In the genomic region with DNA sequence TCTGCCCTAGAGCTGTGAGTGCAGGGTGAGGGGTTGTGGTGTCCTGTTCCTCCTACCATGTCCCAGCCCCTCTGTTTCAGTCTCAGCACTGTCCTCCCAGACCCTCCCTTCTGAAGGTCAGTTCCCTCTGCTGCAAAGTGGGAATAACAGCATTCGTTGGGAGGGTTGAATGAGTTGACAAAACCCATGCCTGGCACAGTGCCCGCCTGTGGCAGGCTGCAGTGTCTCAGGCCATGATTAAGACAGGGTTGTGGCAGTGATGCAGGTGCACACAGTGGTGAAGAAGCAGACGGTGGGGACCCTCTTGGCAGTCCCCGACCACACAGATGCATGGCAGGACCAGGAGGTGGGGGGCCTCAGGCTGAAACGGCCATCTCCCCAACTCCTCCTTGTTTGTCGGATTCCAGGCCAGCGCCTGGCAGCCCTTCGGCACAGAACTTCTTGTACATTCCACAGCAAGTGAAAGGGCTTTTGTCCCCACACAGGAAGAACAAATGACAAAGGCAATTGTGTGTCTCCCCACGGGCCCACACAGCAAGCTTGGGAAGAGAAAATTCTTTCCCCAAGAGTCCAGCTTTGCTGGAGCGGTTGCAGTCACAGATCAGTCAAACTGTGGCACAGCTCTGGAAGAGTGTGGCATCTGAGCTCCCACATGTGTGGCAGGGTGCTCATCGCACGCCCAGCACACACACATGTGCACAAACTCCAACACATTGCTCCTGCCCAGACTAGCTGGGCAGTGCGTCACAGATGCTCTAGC, we compare ENCODE assay signal across 8 cellular contexts. TPM values are rescaled to one million over a fixed set of nuclear protein-coding genes. Genes with fewer than 3 reads are reported as not detected.
DNase-seq lines count a peak whose midpoint lies in the region; ATAC-seq, FAIRE-seq and TF ChIP-seq lines count a peak whose summit lies in the region.

No MANE protein-coding gene starts in this region.

- no peak for FAIRE-seq in H1 (lab: Jason Lieb, UNC)

- no peak overlapping the region for H3K14ac ChIP-seq in H1 (ENCODE audit: insufficient read length)

- peak; percentile 9 for ATAC-seq in HG03520 (IDR thresholded peaks at IDR 0.05; ENCODE audit: unreplicated experiment)
- peak; percentile 47 to 75 (median 68) for ATAC-seq in psoas muscle
- no peak for ATAC-seq in HG02884 (IDR thresholded peaks at IDR 0.05; ENCODE audit: unreplicated experiment)

- 86% methylated on average over 13 of the region's 13 CpGs; no CpG with 5 or more reads in 1 of the 2 experiments for WGBS in H1 (ENCODE audit: extremely low coverage in 1 of 2, insufficient coverage in 1 of 2, insufficient read length in 1 of 2, insufficient replicate concordance in 2 of 2, low coverage in 1 of 2, low lambda C conversion rate in 2 of 2, missing lambda C conversion rate in 1 of 2), 2 experiments
- 47 to 63% (median 49%) methylated on average over 13 of the region's 13 CpGs for WGBS in psoas muscle, 3 donors

- no peak for TF ChIP-seq RAD21 in H1 (IDR thresholded peaks at IDR 0.05 in 1 of 2, conservative IDR thresholded peaks at IDR 0.05 in 1 of 2; ENCODE audit: low read depth in 2 of 2, low read length in 2 of 2)

- no peak overlapping the region for H3K4ac ChIP-seq in H1 (replicated peaks; ENCODE audit: insufficient read length, low read depth, low read length)

- H3K56ac ChIP-seq in H1 (replicated peaks; ENCODE audit: insufficient read length, low read depth, low read length), result no peak overlapping the region

- H3K4me3 ChIP-seq in H1 (ENCODE audit: extremely low read depth in 1 of 4, insufficient read depth in 2 of 4, low read depth in 3 of 4, low read length in 4 of 4) (no peak overlapping the region), psoas muscle (no peak overlapping the region)

- CTCF ChIA-PET in H1 (lab: Charles Lee; ENCODE audit: partially characterized antibody), result interaction anchor here (0.6 to 16.2 kb wide), 6 partner anchors 10 to 328 kb away, joined by 3 to 164 read pairs (median 4); no protein-coding TSS in a partner anchor

- H3K79me2 ChIP-seq in H1 (ENCODE audit: control insufficient read depth in 1 of 2, insufficient read depth in 2 of 2, low read length in 2 of 2), result no peaks in the 10 kb centered on the region

- H2AFZ ChIP-seq in H1 (ENCODE audit: low read length), result no peak overlapping the region

- H4K20me1 ChIP-seq in H1 (replicated peaks in 1 of 2; ENCODE audit: control insufficient read depth in 1 of 2, insufficient read depth in 2 of 2, low read length in 2 of 2), result no peaks in the 10 kb centered on the region

- H3K9me3 ChIP-seq in H1 (ENCODE audit: insufficient read depth in 2 of 2, low read depth in 1 of 2, low read length in 1 of 2) (no peaks in the 10 kb centered on the region), psoas muscle (no peaks in the 10 kb centered on the region)

- H3K36me3 ChIP-seq in H1 (ENCODE audit: control insufficient read depth in 2 of 4, insufficient read depth in 4 of 4, low read length in 3 of 4) (no peaks in the 10 kb centered on the region), psoas muscle (ENCODE audit: insufficient read depth in 1 of 2, low read depth in 1 of 2) (no peaks in the 10 kb centered on the region)

- H4K5ac ChIP-seq in H1 (ENCODE audit: insufficient read length, low read depth, low read length), result no peak overlapping the region

- no peaks in the 10 kb centered on the region for H3K23me2 ChIP-seq in H1 (ENCODE audit: low read depth, low read length)

- H3K79me1 ChIP-seq in H1 (ENCODE audit: low read depth, low read length), result no peaks in the 10 kb centered on the region

- H4K8ac ChIP-seq in H1 (ENCODE audit: extremely low read depth, insufficient read depth, low read length), result peak overlapping the region; percentile 31

- peak; percentile 12 for DNase-seq in NCI-H2171 (lab: John Stamatoyannopoulos, UW)
- no peak for DNase-seq in NCI-H2171 treated with DMSO at 0.1 percent for 48 hours (lab: John Stamatoyannopoulos, UW)
- no peak for DNase-seq in H1 (ENCODE audit: low read depth in 1 of 2, low spot score in 2 of 2)
- peak in 1 of 2 donors; percentile 31 for DNase-seq in psoas muscle
- no peak for DNase-seq in HuH-7 (ENCODE audit: low spot score)
- DNase-seq in activated CD8-positive, alpha-beta memory T cell treated with anti-CD3 and anti-CD28 coated beads for 24 hours, result no peak

- POLR2A ChIA-PET in H1 (lab: Charles Lee; ENCODE audit: partially characterized antibody), result no interaction called here

- no peak overlapping the region for H2BK120ac ChIP-seq in H1 (replicated peaks; ENCODE audit: low read depth, low read length)

- H2BK12ac ChIP-seq in H1 (ENCODE audit: low read depth, low read length), result peak overlapping the region; percentile 71

- H2BK20ac ChIP-seq in H1 (ENCODE audit: low read length), result peak overlapping the region; percentile 48; the same call in 1 of the 2 replicates

- H2BK5ac ChIP-seq in H1 (ENCODE audit: low read depth, low read length), result peak overlapping the region; percentile 38; the same call in 1 of the 2 replicates

- no peaks in the 10 kb centered on the region for H3K27me3 ChIP-seq in H1 (replicated peaks in 1 of 4; ENCODE audit: control insufficient read depth in 3 of 4, extremely low read depth in 1 of 4, insufficient read depth in 3 of 4, low read length in 3 of 4)
- H3K27me3 ChIP-seq in psoas muscle (ENCODE audit: insufficient read depth in 3 of 3, low read length in 2 of 3), result no peaks in the 10 kb centered on the region

- TF ChIP-seq CTCF in H1 (IDR thresholded peaks at IDR 0.05; ENCODE audit: control extremely low read depth in 1 of 3, insufficient read depth in 1 of 3, low read depth in 1 of 3, low read length in 3 of 3), result no peak
- TF ChIP-seq CTCF in psoas muscle (IDR thresholded peaks at IDR 0.05), result no peak

- H2BK15ac ChIP-seq in H1 (ENCODE audit: low read length), result peak overlapping the region; percentile 48; the same call in 1 of the 2 replicates

- H3K4me2 ChIP-seq in H1 (ENCODE audit: insufficient read depth in 1 of 2, low read depth in 2 of 2, low read length in 2 of 2), result peak overlapping the region in 1 of 2 experiments; percentile 6; a peak in 1 of 4 replicates

- H2AK5ac ChIP-seq in H1 (ENCODE audit: low read depth, low read length), result no peak overlapping the region

- no peak overlapping the region for H4K91ac ChIP-seq in H1 (replicated peaks; ENCODE audit: insufficient read length, low read length)

- H3K23ac ChIP-seq in H1 (ENCODE audit: insufficient read length), result no peak overlapping the region

- H3K18ac ChIP-seq in H1 (ENCODE audit: extremely low read depth, low read length), result 0 out of 2 replicates have a peak overlapping the region, but pooled peaks have one; percentile 32

- no peak for TF ChIP-seq POLR2A in H1 (IDR thresholded peaks at IDR 0.05; ENCODE audit: control extremely low read depth in 1 of 2, low read depth in 2 of 2, low read length in 2 of 2)

- peaks cover 0 to 13% (median 10%) of the 10 kb centered on the region in 4 experiments; a peak in 6 of 7 replicates for H3K4me1 ChIP-seq in H1 (replicated peaks in 1 of 4; ENCODE audit: control insufficient read depth in 3 of 4, insufficient read depth in 4 of 4, low read length in 3 of 4)
- H3K4me1 ChIP-seq in psoas muscle, result peaks cover 15% of the 10 kb centered on the region

- H3K9ac ChIP-seq in H1 (replicated peaks in 1 of 4; ENCODE audit: extremely low read depth in 1 of 4, low read depth in 3 of 4, low read length in 3 of 4), result no peak overlapping the region

- intact Hi-C loops in psoas muscle (cut with DNase I), result no loop called here

- H3K27ac ChIP-seq in H1 (ENCODE audit: low read depth, low read length) (no peak overlapping the region), psoas muscle (peak overlapping the region; percentile 48)

- TF ChIP-seq EP300 in H1 (IDR thresholded peaks at IDR 0.05; ENCODE audit: borderline replicate concordance in 1 of 2, low read depth in 2 of 2, low read length in 2 of 2), result no peak

TF ChIP-seq in H1, 55 proteins besides CTCF, POLR2A, EP300 and RAD21:
- TF ChIP-seq EZH2 (IDR thresholded peaks at IDR 0.05; ENCODE audit: low read depth, low read length, severe bottlenecking), result no peak
- no peak for TF ChIP-seq TAF7 (optimal IDR thresholded peaks at IDR 0.05; ENCODE audit: borderline replicate concordance, low read depth, low read length)
- no peak for TF ChIP-seq CBX5 (IDR thresholded peaks at IDR 0.05; ENCODE audit: low read depth, low read length)

RNA-seq across cellular contexts. Expression of gene EPCAM, which starts 58.1 kb away (rescaled TPM):
- 212 and 218 TPM in 2 replicates for total RNA-seq in H1 (2021; fragmentation: NEBNext Ultra II Directional; extraction: Animal tissue kit (Norgen Biotek cat#: 25700))
- 37.7 and 40.3 TPM in 2 replicates for polyA plus RNA-seq in H1 (2011; rRNA removed)
- polyA plus RNA-seq in H1 (2011; cell fraction: cytosol; rRNA removed), result 103 TPM
- polyA plus RNA-seq in H1 (2011; cell fraction: nucleus; rRNA removed), result 30.8 TPM
- polyA plus RNA-seq in H1 (2012, experiment 1 of 2), result 108 to 225 TPM (median 124 TPM) in 4 replicates
- polyA plus RNA-seq in H1 (2012, experiment 2 of 2), result 45.3 TPM
- 257 TPM for polyA plus RNA-seq in H1 (2013, experiment 1 of 2)
- polyA plus RNA-seq in H1 (2013, experiment 2 of 2), result 290 TPM
- polyA minus RNA-seq in H1 (2011; rRNA and poly(A)+ RNA removed), result 52.2 and 54.2 TPM in 2 replicates
- 99.4 TPM for polyA minus RNA-seq in H1 (2011; cell fraction: cytosol; rRNA and poly(A)+ RNA removed)
- polyA minus RNA-seq in H1 (2011; cell fraction: nucleus; rRNA and poly(A)+ RNA removed), result 42.2 TPM
- total RNA-seq in psoas muscle, result under 1 TPM in 1 of 4 donors, not detected in 3; 0.46 TPM
- polyA plus RNA-seq in psoas muscle, result under 1 TPM; 0.08 to 0.48 (median 0.20) TPM

Comparison
In these comparisons a context has a peak if more than half of its experiments do, and no peak if none do; other contexts are left out.
1. RNA of gene EPCAM, which starts 58.1 kb away (total RNA-seq): 212 to 218 TPM in H1; 0.46 TPM in psoas muscle; every median in the first group is over 100 times any median in the second.